ENCODE assay signal across 37 cellular contexts in the genomic region with DNA sequence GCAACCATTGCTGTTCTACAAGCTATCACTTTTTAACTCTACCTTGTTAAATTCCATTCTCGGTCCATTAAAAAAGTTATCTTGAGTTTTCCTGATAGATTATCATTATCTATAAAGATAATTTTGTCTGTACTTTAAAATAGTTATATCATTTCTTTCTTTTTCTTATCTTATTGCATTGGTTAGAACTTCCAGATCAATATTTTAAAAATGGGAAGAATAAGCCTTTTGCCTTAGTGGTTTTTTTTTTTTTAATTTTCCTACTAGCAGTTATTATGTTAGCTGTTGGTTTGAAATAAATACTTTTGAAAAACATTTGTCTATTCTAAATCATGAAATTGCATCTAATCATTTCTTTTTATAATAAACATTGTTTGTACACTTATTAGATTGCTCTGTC.
"Had no signal": no experiment of that assay in that cellular context is flagged by ENCODE, and none has a peak within 500 bp of the region (broad histone marks: within the 10 kb centered on the region; RNA-seq: fewer than 3 reads in every experiment).

No MANE protein-coding gene starts in this region.

- H3K27ac Mint-ChIP-seq: activated CD4-positive, alpha-beta memory T cell treated with anti-CD3 and anti-CD28 coated beads, Interleukin-2, amount 10 ng/mL, durations not matched to agents 7 days and 5 days; activated CD4-positive, alpha-beta T cell treated with anti-CD3 and anti-CD28 coated beads for 36 hours; activated CD4-positive, alpha-beta T cell treated with anti-CD3 and anti-CD28 coated beads, Interleukin-2, amount 10 ng/mL, durations not matched to agents 7 days and 5 days; activated CD8-positive, alpha-beta memory T cell treated with anti-CD3 and anti-CD28 coated beads, Interleukin-2, amount 10 ng/mL, durations not matched to agents 7 days and 5 days; activated CD8-positive, alpha-beta T cell treated with anti-CD3 and anti-CD28 coated beads, Interleukin-2, amount 10 ng/mL, durations not matched to agents 7 days and 5 days; activated naive CD4-positive, alpha-beta T cell treated with anti-CD3 and anti-CD28 coated beads for 36 hours; activated naive CD4-positive, alpha-beta T cell treated with anti-CD3 and anti-CD28 coated beads, Interleukin-2, amount 50 U/mL, for 72 hours; activated naive CD8-positive, alpha-beta T cell treated with anti-CD3 and anti-CD28 coated beads for 36 hours; activated T-cell treated with anti-CD3 and anti-CD28 coated beads, Interleukin-2, amount 50 U/mL, for 24 hours; activated T-helper 2 cell treated with anti-CD3 and anti-CD28 coated beads, Interferon-gamma antibody, Interleukin-2, Interleukin-4, amounts not matched to agents 10 μg/mL and 5 μg/mL and 100 μg/mL, durations not matched to agents 14 hours and 24 hours and 36 hours; T-helper 1 cell treated with Interleukin-12 subunit alpha and Interleukin-12 subunit beta and Interleukin-4 antibody, amounts not matched to agents 30 μg/mL and 1 μg/mL, for 36 hours; T-helper 2 cell treated with Interferon-gamma antibody and Interleukin-4, amounts not matched to agents 5 μg/mL and 100 μg/mL, for 36 hours; WTC11 had no signal

- ATAC-seq: activated CD4-positive, alpha-beta T cell treated with anti-CD3 and anti-CD28 coated beads for 36 hours; activated CD4-positive, CD25-positive, alpha-beta regulatory T cell treated with anti-CD3 and anti-CD28 coated beads, Interleukin-2, amount 50 U/mL, for 24 hours; activated CD8-positive, alpha-beta memory T cell treated with anti-CD3 and anti-CD28 coated beads, Interleukin-2, amount 10 ng/mL, durations not matched to agents 7 days and 5 days; activated CD8-positive, alpha-beta T cell treated with anti-CD3 and anti-CD28 coated beads, Interleukin-2, amount 10 ng/mL, durations not matched to agents 7 days and 5 days; activated naive CD4-positive, alpha-beta T cell treated with anti-CD3 and anti-CD28 coated beads, Interleukin-2, amount 50 U/mL, for 72 hours; body of pancreas; WTC11 had no signal

- H3K4me1 Mint-ChIP-seq: activated CD4-positive, alpha-beta memory T cell treated with anti-CD3 and anti-CD28 coated beads, Interleukin-2, amount 10 ng/mL, durations not matched to agents 7 days and 5 days; activated CD4-positive, alpha-beta T cell treated with anti-CD3 and anti-CD28 coated beads for 36 hours; activated CD4-positive, alpha-beta T cell treated with anti-CD3 and anti-CD28 coated beads, Interleukin-2, amount 10 ng/mL, durations not matched to agents 7 days and 5 days; activated naive CD8-positive, alpha-beta T cell treated with anti-CD3 and anti-CD28 coated beads for 36 hours; WTC11 had no signal

- H3K4me1 ChIP-seq: adrenal gland, body of pancreas, breast epithelium had no signal

- H3K9me3 Mint-ChIP-seq: activated naive CD4-positive, alpha-beta T cell treated with anti-CD3 and anti-CD28 coated beads for 36 hours; activated naive CD4-positive, alpha-beta T cell treated with anti-CD3 and anti-CD28 coated beads, Interleukin-2, amount 50 U/mL, for 72 hours; activated naive CD8-positive, alpha-beta T cell treated with anti-CD3 and anti-CD28 coated beads for 36 hours; activated T-cell treated with anti-CD3 and anti-CD28 coated beads, Interleukin-2, amount 50 U/mL, for 24 hours; T-helper 2 cell treated with Interferon-gamma antibody and Interleukin-4, amounts not matched to agents 5 μg/mL and 100 μg/mL, for 36 hours had no signal

- FAIRE-seq: astrocyte had no signal

- H3K4me3 Mint-ChIP-seq: activated CD4-positive, alpha-beta memory T cell treated with anti-CD3 and anti-CD28 coated beads, Interleukin-2, amount 10 ng/mL, durations not matched to agents 7 days and 5 days; activated CD4-positive, alpha-beta T cell treated with anti-CD3 and anti-CD28 coated beads for 36 hours; activated CD4-positive, alpha-beta T cell treated with anti-CD3 and anti-CD28 coated beads, Interleukin-2, amount 10 ng/mL, durations not matched to agents 7 days and 5 days; activated CD8-positive, alpha-beta memory T cell treated with anti-CD3 and anti-CD28 coated beads, Interleukin-2, amount 10 ng/mL, durations not matched to agents 7 days and 5 days; activated CD8-positive, alpha-beta T cell treated with anti-CD3 and anti-CD28 coated beads, Interleukin-2, amount 10 ng/mL, durations not matched to agents 7 days and 5 days; activated naive CD4-positive, alpha-beta T cell treated with anti-CD3 and anti-CD28 coated beads for 36 hours; activated naive CD8-positive, alpha-beta T cell treated with anti-CD3 and anti-CD28 coated beads for 36 hours; activated T-cell treated with anti-CD3 and anti-CD28 coated beads, Interleukin-2, amount 50 U/mL, for 24 hours; T-helper 1 cell treated with Interleukin-12 subunit alpha and Interleukin-12 subunit beta and Interleukin-4 antibody, amounts not matched to agents 30 μg/mL and 1 μg/mL, for 36 hours; T-helper 2 cell treated with Interferon-gamma antibody and Interleukin-4, amounts not matched to agents 5 μg/mL and 100 μg/mL, for 36 hours; WTC11 had no signal

- DNase-seq: activated CD4-positive, alpha-beta memory T cell treated with anti-CD3 and anti-CD28 coated beads, Interleukin-2, amount 10 ng/mL, durations not matched to agents 7 days and 5 days; activated CD4-positive, alpha-beta T cell treated with anti-CD3 and anti-CD28 coated beads for 1 hour; activated CD4-positive, alpha-beta T cell treated with anti-CD3 and anti-CD28 coated beads for 36 hours; activated CD4-positive, alpha-beta T cell treated with anti-CD3 and anti-CD28 coated beads for 48 hours; activated CD4-positive, alpha-beta T cell treated with anti-CD3 and anti-CD28 coated beads, Interleukin-2, amount 10 ng/mL, durations not matched to agents 7 days and 5 days; activated CD4-positive, alpha-beta T cell treated with anti-CD3 and anti-CD28 coated beads, Interleukin-2, amount 50 U/mL, for 48 hours; activated CD4-positive, CD25-positive, alpha-beta regulatory T cell; activated CD8-positive, alpha-beta memory T cell treated with anti-CD3 and anti-CD28 coated beads for 24 hours; activated CD8-positive, alpha-beta memory T cell treated with anti-CD3 and anti-CD28 coated beads, Interleukin-2, amount 10 ng/mL, durations not matched to agents 7 days and 5 days; activated CD8-positive, alpha-beta memory T cell treated with anti-CD3 and anti-CD28 coated beads, Interleukin-2, amount 50 U/mL, for 48 hours; activated CD8-positive, alpha-beta T cell treated with anti-CD3 and anti-CD28 coated beads, Interleukin-2, amount 10 ng/mL, durations not matched to agents 7 days and 5 days; activated effector memory CD4-positive, alpha-beta T cell treated with Interleukin-2 at 50 U/mL for 16 hours; activated gamma-delta T cell treated with Interleukin-2 at 50 U/mL for 16 hours; activated naive CD4-positive, alpha-beta T cell; activated naive CD4-positive, alpha-beta T cell treated with anti-CD3 and anti-CD28 coated beads for 36 hours; activated naive CD4-positive, alpha-beta T cell treated with anti-CD3 and anti-CD28 coated beads, Interleukin-2, amount 50 U/mL, for 16 hours; activated naive CD8-positive, alpha-beta T cell treated with anti-CD3 and anti-CD28 coated beads for 36 hours; activated T-cell treated with anti-CD3 and anti-CD28 coated beads, Interleukin-2, amount 50 U/mL, for 24 hours; activated T-cell treated with anti-CD3 and anti-CD28 coated beads, Interleukin-2, amount 50 U/mL, for 48 hours; adrenal gland; amniotic stem cell; aorta; body of pancreas; brain microvascular endothelial cell; central memory CD4-positive, alpha-beta T cell; T-helper 1 cell; T-helper 2 cell; T-helper 9 cell; WERI-Rb-1 had no signal

- H3K9me3 ChIP-seq: breast epithelium had no signal

- H3K27ac ChIP-seq: adrenal gland, body of pancreas, brain microvascular endothelial cell, breast epithelium, WERI-Rb-1 had no signal

- H3K4me3 ChIP-seq: adrenal gland, body of pancreas, breast epithelium had no signal

- H3K36me3 Mint-ChIP-seq: activated CD8-positive, alpha-beta memory T cell treated with anti-CD3 and anti-CD28 coated beads, Interleukin-2, amount 10 ng/mL, durations not matched to agents 7 days and 5 days; activated naive CD4-positive, alpha-beta T cell treated with anti-CD3 and anti-CD28 coated beads, Interleukin-2, amount 50 U/mL, for 72 hours; activated naive CD8-positive, alpha-beta T cell treated with anti-CD3 and anti-CD28 coated beads for 36 hours; WTC11 had no signal

- H3K27me3 ChIP-seq: body of pancreas, brain microvascular endothelial cell, breast epithelium had no signal

- H3K36me3 ChIP-seq: adrenal gland, brain microvascular endothelial cell, breast epithelium, WERI-Rb-1 had no signal
